ENCODE assay signal across 11 cellular contexts in the genomic region with DNA sequence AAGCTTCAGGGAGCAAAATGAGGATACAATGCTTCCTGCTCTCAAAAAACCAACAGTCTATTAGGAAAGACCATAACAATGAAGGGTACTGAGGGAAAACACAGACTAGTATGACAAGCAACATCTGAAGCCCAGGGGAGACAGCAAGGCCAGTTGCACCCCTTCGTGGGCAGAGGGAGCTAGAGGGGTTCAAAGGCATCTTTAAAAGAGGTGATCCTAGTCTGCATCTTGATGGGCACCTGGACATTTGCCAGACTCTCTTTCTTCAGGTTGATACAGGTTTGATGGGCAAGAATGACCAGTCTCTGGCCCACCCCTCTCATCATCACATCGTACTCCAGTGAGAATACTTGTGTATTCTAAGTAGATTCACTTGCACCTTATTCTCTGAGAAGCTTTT.
A peak's percentile ranks its signal among the peaks of the same experiment; 100 is the strongest.
DNase-seq lines count a peak whose midpoint lies in the region; ATAC-seq and TF ChIP-seq lines count a peak whose summit lies in the region.
"Had no signal": no experiment of that assay in that cellular context is flagged by ENCODE, and none has a peak within 500 bp of the region (broad histone marks: within the 10 kb centered on the region; RNA-seq: fewer than 3 reads in every experiment).

No MANE protein-coding gene starts in this region.

- TF ChIP-seq CTCF in Loucy (conservative IDR thresholded peaks at IDR 0.05; ENCODE audit: low read length), result peak; percentile 77
- TF ChIP-seq CTCF in activated CD8-positive, alpha-beta T cell treated with anti-CD3 and anti-CD28 coated beads for 36 hours (IDR thresholded peaks at IDR 0.05), result peak; percentile 31
- no peak for TF ChIP-seq CTCF in nephron progenitor cell (IDR thresholded peaks at IDR 0.05)

- no peaks in the 10 kb centered on the region for H3K36me3 Mint-ChIP-seq in activated CD8-positive, alpha-beta T cell treated with anti-CD3 and anti-CD28 coated beads for 36 hours (ENCODE audit: low read depth)
- no peaks in the 10 kb centered on the region for H3K36me3 Mint-ChIP-seq in nephron progenitor cell (ENCODE audit: low read depth)

- peak; percentile 55 for ATAC-seq in activated CD8-positive, alpha-beta T cell treated with anti-CD3 and anti-CD28 coated beads for 36 hours
- ATAC-seq in GM19463 (IDR thresholded peaks at IDR 0.05; ENCODE audit: unreplicated experiment), result no peak
- ATAC-seq: gastroesophageal sphincter had no signal

- H4K20me1 ChIP-seq in Loucy (ENCODE audit: insufficient read depth, low read length, poor library complexity, severe bottlenecking), result peaks cover 61% of the 10 kb centered on the region

- H3K27me3 ChIP-seq in Loucy (ENCODE audit: insufficient read depth, low read length, poor library complexity, severe bottlenecking), result no peaks in the 10 kb centered on the region
- H3K27me3 ChIP-seq: gastroesophageal sphincter, right lobe of liver had no signal

- H3K4me2 ChIP-seq in Loucy (ENCODE audit: low read depth, low read length, poor library complexity, severe bottlenecking), result peak overlapping the region; percentile 61

- H3K4me3 ChIP-seq in Loucy (ENCODE audit: low read length, poor library complexity, severe bottlenecking), result no peak overlapping the region
- H3K4me3 ChIP-seq: gastroesophageal sphincter, right lobe of liver had no signal

- peaks cover 62% of the 10 kb centered on the region for H3K4me1 Mint-ChIP-seq in activated CD8-positive, alpha-beta T cell treated with anti-CD3 and anti-CD28 coated beads for 36 hours (ENCODE audit: low read depth)
- H3K4me1 Mint-ChIP-seq in nephron progenitor cell, result no peaks in the 10 kb centered on the region

- peaks cover 4% of the 10 kb centered on the region; the same call in 1 of the 2 replicates for H3K36me3 ChIP-seq in Loucy (ENCODE audit: insufficient read depth, low read length)
- H3K36me3 ChIP-seq: gastroesophageal sphincter, right lobe of liver had no signal

- H3K4me1 ChIP-seq in Loucy (ENCODE audit: insufficient read depth, low read length, poor library complexity, severe bottlenecking), result peaks cover 83% of the 10 kb centered on the region
- H3K4me1 ChIP-seq: gastroesophageal sphincter had no signal

- DNase-seq in NOMO-1 (lab: John Stamatoyannopoulos, UW; ENCODE audit: unreplicated experiment in 2 of 2), result peak; percentile 17 to 48
- no peak for DNase-seq in NOMO-1 treated with dmso at 0.1 percent for 144 hours (lab: John Stamatoyannopoulos, UW; ENCODE audit: unreplicated experiment)
- DNase-seq in activated CD8-positive, alpha-beta T cell treated with anti-CD3 and anti-CD28 coated beads for 36 hours, result peak; percentile 62
- no peak for DNase-seq in nephron progenitor cell
- DNase-seq in activated CD8-positive, alpha-beta memory T cell treated with anti-CD3 and anti-CD28 coated beads, Interleukin-2, amount 50 U/mL, for 48 hours, result no peak
- no peak for DNase-seq in C1 segment of cervical spinal cord (lab: John Stamatoyannopoulos, UW)
- DNase-seq: right lobe of liver, trophoblast cell had no signal

- H3K9ac ChIP-seq in Loucy (ENCODE audit: low read depth, low read length, poor library complexity, severe bottlenecking), result no peak overlapping the region

- H3K79me2 ChIP-seq in Loucy (ENCODE audit: insufficient read depth, low read length), result peaks cover 96% of the 10 kb centered on the region

- H3K4me3 Mint-ChIP-seq in activated CD8-positive, alpha-beta T cell treated with anti-CD3 and anti-CD28 coated beads for 36 hours, result no peak overlapping the region
- no peak overlapping the region for H3K4me3 Mint-ChIP-seq in nephron progenitor cell

- POLR2A ChIA-PET in activated CD8-positive, alpha-beta T cell treated with anti-CD3 and anti-CD28 coated beads for 36 hours (lab: Charles Lee), result interaction anchor here (2.9 kb wide), 1 partner anchor 177 kb away, joined by 9 read pairs; a partner anchor contains a TSS

- H2AFZ ChIP-seq in Loucy (ENCODE audit: low read length), result no peak overlapping the region

- no peaks in the 10 kb centered on the region for H3K9me3 ChIP-seq in Loucy (ENCODE audit: insufficient read depth, low read depth, low read length)
- H3K9me3 ChIP-seq: gastroesophageal sphincter, right lobe of liver had no signal

- H3K27me3 Mint-ChIP-seq in activated CD8-positive, alpha-beta T cell treated with anti-CD3 and anti-CD28 coated beads for 36 hours, result no peaks in the 10 kb centered on the region
- peaks cover 4% of the 10 kb centered on the region for H3K27me3 Mint-ChIP-seq in nephron progenitor cell (ENCODE audit: low read depth, poor library complexity)

- H3K9me2 ChIP-seq in Loucy (replicated peaks; ENCODE audit: low read depth, low read length), result no peaks in the 10 kb centered on the region

- CTCF ChIA-PET in activated CD8-positive, alpha-beta T cell treated with anti-CD3 and anti-CD28 coated beads for 36 hours (lab: Charles Lee), result interaction anchor here (0.9 to 17.5 kb wide), 5 partner anchors 143 to 340 kb away, joined by 3 to 350 read pairs (median 3); a partner anchor contains a TSS

- H3K9me3 Mint-ChIP-seq in activated CD8-positive, alpha-beta T cell treated with anti-CD3 and anti-CD28 coated beads for 36 hours, result no peaks in the 10 kb centered on the region
- H3K9me3 Mint-ChIP-seq in nephron progenitor cell, result no peaks in the 10 kb centered on the region

- peak overlapping the region; percentile 81 for H3K27ac Mint-ChIP-seq in activated CD8-positive, alpha-beta T cell treated with anti-CD3 and anti-CD28 coated beads for 36 hours
- peak overlapping the region; percentile 4 for H3K27ac Mint-ChIP-seq in nephron progenitor cell

- intact Hi-C loops in activated CD8-positive, alpha-beta T cell treated with anti-CD3 and anti-CD28 coated beads for 36 hours (cut with micrococcal nuclease), result loop anchor here (5.0 to 10.0 kb wide), 3 partner anchors 108 to 175 kb away; no protein-coding TSS in a partner anchor

- no peaks in the 10 kb centered on the region for H3F3A ChIP-seq in Loucy (ENCODE audit: low read depth)

Comparison
In these comparisons a context has a peak if more than half of its experiments do, and no peak if none do; other contexts are left out.
1. DNase-seq: peak in NOMO-1 (2 of 2) and activated CD8-positive, alpha-beta T cell treated with anti-CD3 and anti-CD28 coated beads for 36 hours (single experiment); none in NOMO-1 treated with dmso at 0.1 percent for 144 hours (single experiment), nephron progenitor cell (single experiment), activated CD8-positive, alpha-beta memory T cell treated with anti-CD3 and anti-CD28 coated beads, Interleukin-2, amount 50 U/mL, for 48 hours (single experiment) and C1 segment of cervical spinal cord (0 of 14).